Comparison of ENCODE assay signal across 9 cellular contexts in the genomic region with DNA sequence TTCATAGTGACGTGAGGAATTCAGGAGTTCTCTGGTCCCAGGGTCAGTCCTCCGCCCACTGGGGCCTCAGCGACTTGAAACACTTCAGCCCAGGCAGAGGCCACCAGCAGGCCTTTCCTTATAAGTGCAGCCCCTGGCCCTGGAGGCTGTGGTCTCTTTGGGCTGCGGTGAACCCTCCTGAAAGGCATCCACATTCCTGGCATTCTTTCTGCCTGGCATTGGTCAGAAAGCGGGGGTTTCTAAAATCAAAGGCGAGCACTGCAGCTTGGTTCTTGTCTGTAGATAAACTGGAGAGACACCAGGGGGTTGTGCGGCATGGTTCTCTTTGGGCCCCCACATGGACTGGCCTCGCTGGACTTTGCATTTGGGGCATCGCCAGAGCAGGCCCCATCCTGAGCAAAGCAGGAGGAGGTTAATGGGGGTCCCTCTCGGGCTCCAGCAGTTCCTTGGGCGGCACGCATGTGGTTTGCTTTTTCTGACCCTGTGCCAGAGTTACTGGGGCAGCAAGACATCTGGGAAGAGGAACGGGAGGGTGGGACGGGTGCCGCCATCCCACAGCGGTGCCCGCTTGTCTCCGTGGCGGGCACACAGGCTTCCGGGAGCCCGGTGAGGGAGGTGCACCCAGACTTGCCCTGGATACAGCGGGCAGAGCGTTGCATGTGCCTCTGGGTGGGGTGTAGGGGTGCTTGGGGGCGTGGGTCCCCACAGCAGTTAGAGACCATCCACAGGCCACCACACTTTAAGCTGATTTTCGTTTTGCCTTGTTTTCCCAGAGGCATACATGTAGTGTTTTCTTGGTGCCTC. TPM values are rescaled to one million over a fixed set of nuclear protein-coding genes. Genes with fewer than 3 reads are reported as not detected.
DNase-seq lines count a peak whose midpoint lies in the region; ATAC-seq and TF ChIP-seq lines count a peak whose summit lies in the region.
"Had no signal": no experiment of that assay in that cellular context is flagged by ENCODE, and none has a peak within 500 bp of the region (broad histone marks: within the 10 kb centered on the region; RNA-seq: fewer than 3 reads in every experiment).

No MANE protein-coding gene starts in this region.

- TF ChIP-seq CTCF in choroid plexus epithelial cell (conservative IDR thresholded peaks at IDR 0.05; ENCODE audit: low read depth, low read length) (peak; percentile 42), right lobe of liver (IDR thresholded peaks at IDR 0.05) (no peak)

- TF ChIP-seq RAD21 in Ishikawa (IDR thresholded peaks at IDR 0.05; ENCODE audit: low read depth), result no peak

- H3K4me1 ChIP-seq in ACC112 (ENCODE audit: control insufficient read depth, insufficient read depth, low read length, unreplicated experiment) (peaks cover 23% of the 10 kb centered on the region), right lobe of liver (peaks cover 0 to 67% (median 27%) of the 10 kb centered on the region in 4 donors)

- TF ChIP-seq EP300 in Ishikawa (IDR thresholded peaks at IDR 0.05; ENCODE audit: borderline replicate concordance), result peak; percentile 53; the same call in 1 of the 2 replicates

- H3K4me3 ChIP-seq in ACC112 (ENCODE audit: low read depth, low read length) (no peak overlapping the region), choroid plexus epithelial cell (ENCODE audit: low read depth, low read length) (no peak overlapping the region), right lobe of liver (no peak overlapping the region)

- peak overlapping the region; percentile 41 for H3K27ac ChIP-seq in ACC112 (ENCODE audit: low read depth, low read length)
- H3K27ac ChIP-seq in right lobe of liver, result peak overlapping the region in 2 of 3 donors; percentile 89 to 93

- H3K27me3 ChIP-seq in ACC112 (ENCODE audit: insufficient read depth, low read length) (no peaks in the 10 kb centered on the region), right lobe of liver (no peaks in the 10 kb centered on the region)

- intact Hi-C loops in right lobe of liver (cut with DNase I), result no loop called here

- H3K9me3 ChIP-seq in right lobe of liver, result no peaks in the 10 kb centered on the region

- H3K36me3 ChIP-seq in ACC112 (ENCODE audit: insufficient read depth, low read length) (peaks cover 9% of the 10 kb centered on the region; the same call in 1 of the 2 replicates), right lobe of liver (no peaks in the 10 kb centered on the region)

- no peak overlapping the region for H2AFZ ChIP-seq in ACC112 (ENCODE audit: low read length, unreplicated experiment)

- ATAC-seq in right lobe of liver, result no peak
- ATAC-seq in GM21529 (IDR thresholded peaks at IDR 0.05; ENCODE audit: unreplicated experiment), result no peak

- H3K79me2 ChIP-seq in ACC112 (ENCODE audit: control insufficient read depth, insufficient read depth, low read length, unreplicated experiment), result peaks cover 86% of the 10 kb centered on the region

- TF ChIP-seq POLR2A in right lobe of liver (IDR thresholded peaks at IDR 0.05), result no peak

- 100% methylated on average over 1 of the region's 25 CpGs for WGBS in right lobe of liver (ENCODE audit: insufficient coverage, low coverage, low lambda C conversion rate, missing lambda C conversion rate)

- DNase-seq in choroid plexus epithelial cell (ENCODE audit: low read depth) (peak; percentile 78), right lobe of liver (no peak), NCI-H128 (lab: John Stamatoyannopoulos, UW; ENCODE audit: unreplicated experiment) (no peak), DMS 273 (lab: John Stamatoyannopoulos, UW; ENCODE audit: unreplicated experiment) (no peak), SKM-1 (lab: John Stamatoyannopoulos, UW; ENCODE audit: unreplicated experiment) (no peak)
- DNase-seq: effector memory CD4-positive, alpha-beta T cell had no signal

TF ChIP-seq in Ishikawa, 13 proteins besides CTCF, POLR2A, EP300 and RAD21:
- TF ChIP-seq, protein P1, sequence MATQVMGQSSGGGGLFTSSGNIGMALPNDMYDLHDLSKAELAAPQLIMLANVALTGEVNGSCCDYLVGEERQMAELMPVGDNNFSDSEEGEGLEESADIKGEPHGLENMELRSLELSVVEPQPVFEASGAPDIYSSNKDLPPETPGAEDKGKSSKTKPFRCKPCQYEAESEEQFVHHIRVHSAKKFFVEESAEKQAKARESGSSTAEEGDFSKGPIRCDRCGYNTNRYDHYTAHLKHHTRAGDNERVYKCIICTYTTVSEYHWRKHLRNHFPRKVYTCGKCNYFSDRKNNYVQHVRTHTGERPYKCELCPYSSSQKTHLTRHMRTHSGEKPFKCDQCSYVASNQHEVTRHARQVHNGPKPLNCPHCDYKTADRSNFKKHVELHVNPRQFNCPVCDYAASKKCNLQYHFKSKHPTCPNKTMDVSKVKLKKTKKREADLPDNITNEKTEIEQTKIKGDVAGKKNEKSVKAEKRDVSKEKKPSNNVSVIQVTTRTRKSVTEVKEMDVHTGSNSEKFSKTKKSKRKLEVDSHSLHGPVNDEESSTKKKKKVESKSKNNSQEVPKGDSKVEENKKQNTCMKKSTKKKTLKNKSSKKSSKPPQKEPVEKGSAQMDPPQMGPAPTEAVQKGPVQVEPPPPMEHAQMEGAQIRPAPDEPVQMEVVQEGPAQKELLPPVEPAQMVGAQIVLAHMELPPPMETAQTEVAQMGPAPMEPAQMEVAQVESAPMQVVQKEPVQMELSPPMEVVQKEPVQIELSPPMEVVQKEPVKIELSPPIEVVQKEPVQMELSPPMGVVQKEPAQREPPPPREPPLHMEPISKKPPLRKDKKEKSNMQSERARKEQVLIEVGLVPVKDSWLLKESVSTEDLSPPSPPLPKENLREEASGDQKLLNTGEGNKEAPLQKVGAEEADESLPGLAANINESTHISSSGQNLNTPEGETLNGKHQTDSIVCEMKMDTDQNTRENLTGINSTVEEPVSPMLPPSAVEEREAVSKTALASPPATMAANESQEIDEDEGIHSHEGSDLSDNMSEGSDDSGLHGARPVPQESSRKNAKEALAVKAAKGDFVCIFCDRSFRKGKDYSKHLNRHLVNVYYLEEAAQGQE (IDR thresholded peaks at IDR 0.05; ENCODE audit: low read depth), result no peak
- TF ChIP-seq NFIC (IDR thresholded peaks at IDR 0.05), result peak; percentile 27
- no peak for TF ChIP-seq FOXM1 (IDR thresholded peaks at IDR 0.05; ENCODE audit: borderline replicate concordance, low read depth)
- no peak for TF ChIP-seq CREB1 (IDR thresholded peaks at IDR 0.05; ENCODE audit: low read depth)
- no peak for TF ChIP-seq EGR1 (IDR thresholded peaks at IDR 0.05)
- TF ChIP-seq USF1 (IDR thresholded peaks at IDR 0.05), result no peak
- TF ChIP-seq TAF1 (IDR thresholded peaks at IDR 0.05; ENCODE audit: low read depth), result no peak
- no peak for TF ChIP-seq MAX (IDR thresholded peaks at IDR 0.05)
- peak; percentile 63; the same call in 1 of the 2 replicates for TF ChIP-seq ZBTB7A (IDR thresholded peaks at IDR 0.05; ENCODE audit: low read depth)
- TF ChIP-seq CEBPB (IDR thresholded peaks at IDR 0.05), result no peak
- no peak for TF ChIP-seq YY1 (IDR thresholded peaks at IDR 0.05; ENCODE audit: low read depth)
- TF ChIP-seq TEAD4 (IDR thresholded peaks at IDR 0.05), result peak; percentile 96
- TF ChIP-seq TCF12 (IDR thresholded peaks at IDR 0.05; ENCODE audit: low read depth), result peak; percentile 51

RNA-seq across cellular contexts. Expression of gene SH3BP4, which starts 44.9 kb away (rescaled TPM):
- total RNA-seq in right lobe of liver, result 10 to 100 TPM; 18.8 to 30.4 (median 26.3) TPM
